In genomic region chr16:30352488-30353401, GRCh38 we compare ENCODE assay signal across 1 cellular context.
TF ChIP-seq lines count a peak whose summit lies in the region.

No MANE protein-coding gene starts in this region.

TF ChIP-seq in H1, 55 proteins besides CTCF, POLR2A, EP300 and RAD21:
- no peak for TF ChIP-seq PHF8 (conservative IDR thresholded peaks at IDR 0.05; ENCODE audit: low read depth, low read length)
- TF ChIP-seq MAFK (IDR thresholded peaks at IDR 0.05; ENCODE audit: low read depth, low read length) = no peak
- TF ChIP-seq ATF2 (IDR thresholded peaks at IDR 0.05; ENCODE audit: low read length) = no peak
- no peak for TF ChIP-seq NRF1 (IDR thresholded peaks at IDR 0.05; ENCODE audit: low read depth, low read length)
- TF ChIP-seq RNF2 (IDR thresholded peaks at IDR 0.05; ENCODE audit: borderline replicate concordance, low read depth, low read length, missing control alignments, poor library complexity, severe bottlenecking) = no peak
- no peak for TF ChIP-seq HDAC2 (IDR thresholded peaks at IDR 0.05; ENCODE audit: borderline replicate concordance in 1 of 2, low read depth in 2 of 2, low read length in 2 of 2)
- TF ChIP-seq CEBPB (IDR thresholded peaks at IDR 0.05; ENCODE audit: low read depth, low read length) = no peak
- no peak for TF ChIP-seq TCF12 (IDR thresholded peaks at IDR 0.05; ENCODE audit: low read depth, low read length)
- no peak for TF ChIP-seq BACH1 (IDR thresholded peaks at IDR 0.05; ENCODE audit: low read length)
- no peak for TF ChIP-seq NANOG (IDR thresholded peaks at IDR 0.05; ENCODE audit: insufficient read depth, low read depth, low read length, poor library complexity, severe bottlenecking)
- TF ChIP-seq EZH2 (IDR thresholded peaks at IDR 0.05; ENCODE audit: low read depth, low read length, severe bottlenecking) = no peak
- no peak for TF ChIP-seq JUND (IDR thresholded peaks at IDR 0.05; ENCODE audit: low read length)
- no peak for TF ChIP-seq EGR1 (IDR thresholded peaks at IDR 0.05; ENCODE audit: borderline replicate concordance, low read depth, low read length)
- no peak for TF ChIP-seq BRCA1 (IDR thresholded peaks at IDR 0.05; ENCODE audit: low read depth, low read length)
- TF ChIP-seq TEAD4 (IDR thresholded peaks at IDR 0.05; ENCODE audit: low read depth, low read length) = no peak
- TF ChIP-seq YY1 (IDR thresholded peaks at IDR 0.05; ENCODE audit: low read depth, low read length) = no peak
- TF ChIP-seq TAF1 (IDR thresholded peaks at IDR 0.05; ENCODE audit: low read depth, low read length) = no peak
TF ChIP-seq in H1: peak in this region for 0.
